Comparison of ENCODE assay signal across 3 cellular contexts in the genomic region with DNA sequence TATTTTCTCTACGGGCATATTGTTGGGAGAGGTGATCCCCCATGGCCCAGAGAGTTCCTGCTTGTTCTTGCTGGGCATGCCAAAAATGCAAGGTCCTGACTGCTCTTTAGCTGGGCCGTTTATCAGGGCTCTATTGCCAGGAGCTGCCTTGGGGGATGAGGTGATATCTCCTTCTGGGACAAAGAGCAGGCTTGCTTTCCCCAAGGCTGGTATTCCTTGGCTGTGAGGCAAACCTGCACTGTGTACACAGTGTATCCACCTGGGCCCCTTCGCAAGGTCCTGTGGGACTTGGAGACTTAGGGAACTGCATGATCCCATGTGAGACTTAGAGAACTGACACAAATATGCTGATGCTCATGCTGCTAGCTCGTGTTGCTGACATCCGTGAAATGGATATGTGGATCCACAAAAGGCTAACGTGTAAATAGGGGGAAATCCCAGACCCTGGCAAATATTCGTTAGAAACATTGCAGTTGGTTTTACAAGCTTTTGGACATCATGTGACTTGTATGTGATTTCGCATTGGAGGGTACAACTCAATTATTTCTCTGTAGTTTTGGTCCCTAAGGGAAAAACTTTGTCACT.
TF ChIP-seq lines count a peak whose summit lies in the region.

No MANE protein-coding gene starts in this region.

TF ChIP-seq in A549, 52 proteins besides CTCF, POLR2A, EP300 and RAD21:
- TF ChIP-seq NR3C1 (IDR thresholded peaks at IDR 0.05) (no peak), RFX5 (IDR thresholded peaks at IDR 0.05) (no peak), FOXS1 (CRISPR knock-in tag; IDR thresholded peaks at IDR 0.05) (no peak), KDM1A (IDR thresholded peaks at IDR 0.05; ENCODE audit: low read depth) (no peak), ESRRA (IDR thresholded peaks at IDR 0.05; ENCODE audit: borderline replicate concordance, low read length) (no peak), TP53 (CRISPR knock-in tag; IDR thresholded peaks at IDR 0.05) (no peak), RARB (CRISPR knock-in tag; IDR thresholded peaks at IDR 0.05) (no peak), HDAC2 (IDR thresholded peaks at IDR 0.05) (no peak), BHLHE40 (IDR thresholded peaks at IDR 0.05; ENCODE audit: low read depth, low read length) (no peak), GATA3 (IDR thresholded peaks at IDR 0.05; ENCODE audit: borderline replicate concordance) (no peak), SMC3 (IDR thresholded peaks at IDR 0.05) (no peak), HOXB13 (CRISPR knock-in tag; IDR thresholded peaks at IDR 0.05; ENCODE audit: low read depth) (no peak)
- TF ChIP-seq, protein P1, sequence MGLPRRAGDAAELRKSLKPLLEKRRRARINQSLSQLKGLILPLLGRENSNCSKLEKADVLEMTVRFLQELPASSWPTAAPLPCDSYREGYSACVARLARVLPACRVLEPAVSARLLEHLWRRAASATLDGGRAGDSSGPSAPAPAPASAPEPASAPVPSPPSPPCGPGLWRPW (IDR thresholded peaks at IDR 0.05), result no peak
- TF ChIP-seq, protein P2, sequence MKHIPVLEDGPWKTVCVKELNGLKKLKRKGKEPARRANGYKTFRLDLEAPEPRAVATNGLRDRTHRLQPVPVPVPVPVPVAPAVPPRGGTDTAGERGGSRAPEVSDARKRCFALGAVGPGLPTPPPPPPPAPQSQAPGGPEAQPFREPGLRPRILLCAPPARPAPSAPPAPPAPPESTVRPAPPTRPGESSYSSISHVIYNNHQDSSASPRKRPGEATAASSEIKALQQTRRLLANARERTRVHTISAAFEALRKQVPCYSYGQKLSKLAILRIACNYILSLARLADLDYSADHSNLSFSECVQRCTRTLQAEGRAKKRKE (CRISPR knock-in tag; IDR thresholded peaks at IDR 0.05; ENCODE audit: low read depth), result no peak
- TF ChIP-seq, protein P3, sequence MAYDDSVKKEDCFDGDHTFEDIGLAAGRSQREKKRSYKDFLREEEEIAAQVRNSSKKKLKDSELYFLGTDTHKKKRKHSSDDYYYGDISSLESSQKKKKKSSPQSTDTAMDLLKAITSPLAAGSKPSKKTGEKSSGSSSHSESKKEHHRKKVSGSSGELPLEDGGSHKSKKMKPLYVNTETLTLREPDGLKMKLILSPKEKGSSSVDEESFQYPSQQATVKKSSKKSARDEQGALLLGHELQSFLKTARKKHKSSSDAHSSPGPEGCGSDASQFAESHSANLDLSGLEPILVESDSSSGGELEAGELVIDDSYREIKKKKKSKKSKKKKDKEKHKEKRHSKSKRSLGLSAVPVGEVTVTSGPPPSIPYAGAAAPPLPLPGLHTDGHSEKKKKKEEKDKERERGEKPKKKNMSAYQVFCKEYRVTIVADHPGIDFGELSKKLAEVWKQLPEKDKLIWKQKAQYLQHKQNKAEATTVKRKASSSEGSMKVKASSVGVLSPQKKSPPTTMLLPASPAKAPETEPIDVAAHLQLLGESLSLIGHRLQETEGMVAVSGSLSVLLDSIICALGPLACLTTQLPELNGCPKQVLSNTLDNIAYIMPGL (CRISPR knock-in tag; IDR thresholded peaks at IDR 0.05; ENCODE audit: borderline replicate concordance), result no peak

TF ChIP-seq in IMR-90, 13 proteins besides CTCF, POLR2A, EP300 and RAD21:
- no peak for TF ChIP-seq BHLHE40 (IDR thresholded peaks at IDR 0.05; ENCODE audit: low read depth, low read length)
- TF ChIP-seq SMC3 (IDR thresholded peaks at IDR 0.05; ENCODE audit: low read depth, low read length), result no peak
- no peak for TF ChIP-seq NFE2L2 (IDR thresholded peaks at IDR 0.05; ENCODE audit: low read depth, low read length)
- no peak for TF ChIP-seq CEBPB (IDR thresholded peaks at IDR 0.05; ENCODE audit: low read depth, low read length)
- TF ChIP-seq, protein P4, sequence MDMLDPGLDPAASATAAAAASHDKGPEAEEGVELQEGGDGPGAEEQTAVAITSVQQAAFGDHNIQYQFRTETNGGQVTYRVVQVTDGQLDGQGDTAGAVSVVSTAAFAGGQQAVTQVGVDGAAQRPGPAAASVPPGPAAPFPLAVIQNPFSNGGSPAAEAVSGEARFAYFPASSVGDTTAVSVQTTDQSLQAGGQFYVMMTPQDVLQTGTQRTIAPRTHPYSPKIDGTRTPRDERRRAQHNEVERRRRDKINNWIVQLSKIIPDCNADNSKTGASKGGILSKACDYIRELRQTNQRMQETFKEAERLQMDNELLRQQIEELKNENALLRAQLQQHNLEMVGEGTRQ (IDR thresholded peaks at IDR 0.05; ENCODE audit: low read depth, low read length), result no peak
- no peak for TF ChIP-seq CHD1 (IDR thresholded peaks at IDR 0.05; ENCODE audit: low read depth, low read length)
- TF ChIP-seq, protein P5, sequence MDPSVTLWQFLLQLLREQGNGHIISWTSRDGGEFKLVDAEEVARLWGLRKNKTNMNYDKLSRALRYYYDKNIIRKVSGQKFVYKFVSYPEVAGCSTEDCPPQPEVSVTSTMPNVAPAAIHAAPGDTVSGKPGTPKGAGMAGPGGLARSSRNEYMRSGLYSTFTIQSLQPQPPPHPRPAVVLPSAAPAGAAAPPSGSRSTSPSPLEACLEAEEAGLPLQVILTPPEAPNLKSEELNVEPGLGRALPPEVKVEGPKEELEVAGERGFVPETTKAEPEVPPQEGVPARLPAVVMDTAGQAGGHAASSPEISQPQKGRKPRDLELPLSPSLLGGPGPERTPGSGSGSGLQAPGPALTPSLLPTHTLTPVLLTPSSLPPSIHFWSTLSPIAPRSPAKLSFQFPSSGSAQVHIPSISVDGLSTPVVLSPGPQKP (IDR thresholded peaks at IDR 0.05; ENCODE audit: borderline replicate concordance, low read depth, low read length), result no peak
- TF ChIP-seq FOS (IDR thresholded peaks at IDR 0.05; ENCODE audit: low read depth, low read length), result no peak
- TF ChIP-seq RFX5 (IDR thresholded peaks at IDR 0.05; ENCODE audit: low read depth, low read length), result no peak
- no peak for TF ChIP-seq MXI1 (IDR thresholded peaks at IDR 0.05; ENCODE audit: borderline replicate concordance, low read depth, low read length)

TF ChIP-seq in GM12891, 5 proteins besides CTCF, POLR2A, EP300 and RAD21:
- no peak for TF ChIP-seq PAX5 (IDR thresholded peaks at IDR 0.05; ENCODE audit: insufficient read depth, low read length, severe bottlenecking)
- no peak for TF ChIP-seq POLR2AphosphoS5 (IDR thresholded peaks at IDR 0.05; ENCODE audit: low read depth, low read length)
- no peak for TF ChIP-seq SPI1 (IDR thresholded peaks at IDR 0.05; ENCODE audit: low read depth, low read length)
- no peak for TF ChIP-seq TAF1 (IDR thresholded peaks at IDR 0.05; ENCODE audit: low read depth, low read length)
- TF ChIP-seq POU2F2 (IDR thresholded peaks at IDR 0.05; ENCODE audit: low read depth, low read length), result no peak
